ENCODE assay signal across 37 cellular contexts in genomic region chr4:123978637-123979036, GRCh38.
DNase-seq lines count a peak whose midpoint lies in the region; ATAC-seq, FAIRE-seq and TF ChIP-seq lines count a peak whose summit lies in the region.
"Had no signal": no experiment of that assay in that cellular context is flagged by ENCODE, and none has a peak within 500 bp of the region (broad histone marks: within the 10 kb centered on the region; RNA-seq: fewer than 3 reads in every experiment).

No MANE protein-coding gene starts in this region.

- H3K9me3 Mint-ChIP-seq in immature natural killer cell = peaks cover 0 to 5% (median 3%) of the 10 kb centered on the region in 6 donors
- H3K9me3 Mint-ChIP-seq in effector memory CD8-positive, alpha-beta T cell = no peaks in the 10 kb centered on the region
- H3K9me3 Mint-ChIP-seq: CD4-positive, alpha-beta T cell had no signal

- whole genome bisulfite sequencing in HepG2 (ENCODE audit: low lambda C conversion rate) = 0% methylated on average over 1 of the region's 1 CpG
- WGBS in right lobe of liver (ENCODE audit: insufficient coverage, low coverage, low lambda C conversion rate, missing lambda C conversion rate) = 33% methylated on average over 1 of the region's 1 CpG
- 0% methylated on average over 1 of the region's 1 CpG for whole genome bisulfite sequencing in K562 (ENCODE audit: insufficient coverage, low coverage, missing lambda C conversion rate)

- H4K20me1 ChIP-seq in HepG2 (ENCODE audit: insufficient read depth, low read length) (no peaks in the 10 kb centered on the region), K562 (replicated peaks; ENCODE audit: control insufficient read depth, insufficient read depth, low read length) (no peaks in the 10 kb centered on the region)
- H4K20me1 ChIP-seq: BLaER1; BLaER1 treated with 17β-estradiol and CSF1 and Interleukin-3, amounts not matched to agents 10 nM and 100 nM had no signal

- no peak for TF ChIP-seq EP300 in HepG2 (IDR thresholded peaks at IDR 0.05; ENCODE audit: low read depth in 2 of 2, low read length in 2 of 2)
- TF ChIP-seq EP300 in HepG2 (CRISPR knock-in tag; IDR thresholded peaks at IDR 0.05; ENCODE audit: borderline replicate concordance) = no peak
- no peak for TF ChIP-seq EP300 in K562 (IDR thresholded peaks at IDR 0.05; ENCODE audit: low read length)

- no peak for TF ChIP-seq POLR2A in HepG2 (IDR thresholded peaks at IDR 0.05; ENCODE audit: insufficient read depth in 1 of 2, low read depth in 2 of 2, low read length in 2 of 2)
- no peak for TF ChIP-seq POLR2A in right lobe of liver (IDR thresholded peaks at IDR 0.05)
- TF ChIP-seq POLR2A in K562 (conservative IDR thresholded peaks at IDR 0.05) = no peak

- peaks cover 19% of the 10 kb centered on the region for H3K4me1 ChIP-seq in HepG2 (ENCODE audit: insufficient read depth, low read length)
- no peaks in the 10 kb centered on the region for H3K4me1 ChIP-seq in right lobe of liver
- H3K4me1 ChIP-seq in HEK293 (ENCODE audit: control insufficient read depth, insufficient read depth, low read length) = no peaks in the 10 kb centered on the region
- no peaks in the 10 kb centered on the region for H3K4me1 ChIP-seq in K562 (replicated peaks in 1 of 2; ENCODE audit: control insufficient read depth in 2 of 2, insufficient read depth in 2 of 2, low read length in 2 of 2)
- H3K4me1 ChIP-seq: A549, BE2C had no signal

- H3K27me3 Mint-ChIP-seq in immature natural killer cell (ENCODE audit: low read depth in 3 of 3) = peaks cover 0 to 3% (median 0%) of the 10 kb centered on the region in 3 donors
- no peaks in the 10 kb centered on the region for H3K27me3 Mint-ChIP-seq in effector memory CD8-positive, alpha-beta T cell
- H3K27me3 Mint-ChIP-seq: B cell; CD4-positive, alpha-beta memory T cell; CD4-positive, alpha-beta T cell; CD4-positive, CD25-positive, alpha-beta regulatory T cell; CD8-positive, alpha-beta memory T cell had no signal

- intact Hi-C loops in HepG2 (cut with micrococcal nuclease; ENCODE audit: unreplicated experiment) (no loop called here), right lobe of liver (cut with DNase I) (no loop called here), K562 (cut with micrococcal nuclease) (no loop called here)

- H3K9me3 ChIP-seq in HepG2 (ENCODE audit: low read length) (no peaks in the 10 kb centered on the region), right lobe of liver (no peaks in the 10 kb centered on the region), HEK293 (ENCODE audit: control insufficient read depth, insufficient read depth, low read depth, low read length) (no peaks in the 10 kb centered on the region), K562 (replicated peaks; ENCODE audit: control insufficient read depth, insufficient read depth, low read depth, low read length) (peaks cover 2% of the 10 kb centered on the region; the same call in 1 of the 2 replicates)
- H3K9me3 ChIP-seq: A549, BE2C had no signal

- H3K4me3 ChIP-seq in HepG2 (replicated peaks in 1 of 3; ENCODE audit: insufficient read depth in 1 of 3, low read depth in 2 of 3, low read length in 3 of 3) (no peak overlapping the region), right lobe of liver (no peak overlapping the region), HEK293 (ENCODE audit: low read depth, low read length) (no peak overlapping the region), K562 (no peak overlapping the region)
- H3K4me3 ChIP-seq: A549; BLaER1; BLaER1 treated with 17β-estradiol and CSF1 and Interleukin-3, amounts not matched to agents 10 nM and 100 nM had no signal

- POLR2A ChIA-PET in HepG2 (lab: Yijun Ruan, JAX) = no interaction called here
- POLR2A ChIA-PET in HEK293 (lab: Yijun Ruan, JAX) = no interaction called here
- POLR2A ChIA-PET in K562 (lab: Yijun Ruan, JAX) = no interaction called here

- in situ Hi-C loops in HepG2 (cut with HindIII; ENCODE audit: extremely low pct_ligation_motif_present, low pct_unique_long_range_greater_than_20kb) (no loop called here), K562 (cut with MboI) (no loop called here)

- ATAC-seq in HepG2 (no peak), right lobe of liver (no peak), K562 (no peak)
- ATAC-seq in effector memory CD8-positive, alpha-beta T cell (replicated peaks) = no peak
- ATAC-seq: A549; CD8-positive, alpha-beta T cell had no signal

- no peak for TF ChIP-seq RAD21 in HepG2 (CRISPR knock-in tag; IDR thresholded peaks at IDR 0.05)
- TF ChIP-seq RAD21 in K562 (CRISPR knock-in tag; conservative IDR thresholded peaks at IDR 0.05 in 1 of 2, IDR thresholded peaks at IDR 0.05 in 1 of 2) = no peak

- FAIRE-seq in HepG2 (lab: Jason Lieb, UNC) (no peak), K562 (lab: Jason Lieb, UNC) (no peak), islet of Langerhans (lab: Jason Lieb, UNC) (peak; percentile 45)
- FAIRE-seq: A204.1, A549, D721Med had no signal

- H3K79me2 ChIP-seq in HepG2 (ENCODE audit: insufficient read depth, low read length) (no peaks in the 10 kb centered on the region), K562 (ENCODE audit: control insufficient read depth, insufficient read depth, low read length) (no peaks in the 10 kb centered on the region)

- H3K4me3 Mint-ChIP-seq in immature natural killer cell = no peak overlapping the region
- H3K4me3 Mint-ChIP-seq in effector memory CD8-positive, alpha-beta T cell = no peak overlapping the region
- H3K4me3 Mint-ChIP-seq: B cell; CD14-positive monocyte; CD4-positive, alpha-beta memory T cell; CD4-positive, alpha-beta T cell; CD4-positive, CD25-positive, alpha-beta regulatory T cell; CD8-positive, alpha-beta memory T cell; CD8-positive, alpha-beta T cell had no signal

- H3K36me3 ChIP-seq in HepG2 (replicated peaks in 1 of 2; ENCODE audit: control insufficient read depth in 1 of 2, insufficient read depth in 2 of 2, low read length in 2 of 2) (no peaks in the 10 kb centered on the region), right lobe of liver (no peaks in the 10 kb centered on the region), HEK293 (ENCODE audit: control insufficient read depth in 2 of 2, insufficient read depth in 1 of 2, low read length in 2 of 2) (no peaks in the 10 kb centered on the region), K562 (ENCODE audit: control insufficient read depth, insufficient read depth, low read length) (no peaks in the 10 kb centered on the region)
- H3K36me3 ChIP-seq: BE2C; BLaER1; BLaER1 treated with 17β-estradiol and CSF1 and Interleukin-3, amounts not matched to agents 10 nM and 100 nM had no signal

- H3K27ac Mint-ChIP-seq in immature natural killer cell = no peak overlapping the region
- H3K27ac Mint-ChIP-seq in effector memory CD8-positive, alpha-beta T cell = no peak overlapping the region
- H3K27ac Mint-ChIP-seq: B cell; CD14-positive monocyte; CD4-positive, alpha-beta memory T cell; CD4-positive, alpha-beta T cell; CD4-positive, CD25-positive, alpha-beta regulatory T cell; CD8-positive, alpha-beta memory T cell; CD8-positive, alpha-beta T cell had no signal

- H2AFZ ChIP-seq in HepG2 (ENCODE audit: low read length) = no peak overlapping the region
- H2AFZ ChIP-seq in K562 (ENCODE audit: low read depth, low read length) = no peak overlapping the region

- TF ChIP-seq CTCF in HepG2 (CRISPR knock-in tag; IDR thresholded peaks at IDR 0.05) = no peak
- TF ChIP-seq CTCF in right lobe of liver (IDR thresholded peaks at IDR 0.05) = no peak
- TF ChIP-seq CTCF in HEK293 (tag by site-specific recombination; IDR thresholded peaks at IDR 0.05) = no peak
- TF ChIP-seq CTCF in K562 (IDR thresholded peaks at IDR 0.05 in 2 of 3, conservative IDR thresholded peaks at IDR 0.05 in 1 of 3; ENCODE audit: insufficient read depth in 2 of 3, low read depth in 1 of 3, low read length in 3 of 3) = no peak

- CTCF ChIA-PET in HepG2 (lab: Yijun Ruan, JAX; ENCODE audit: low intra/inter-chr PET ratio, low total read pairs) = no interaction called here
- CTCF ChIA-PET in HEK293 (lab: Yijun Ruan, JAX) = no interaction called here
- CTCF ChIA-PET in K562 (lab: Yijun Ruan, JAX; ENCODE audit: low intra/inter-chr PET ratio) = no interaction called here

- no peaks in the 10 kb centered on the region for H3K36me3 Mint-ChIP-seq in immature natural killer cell
- no peaks in the 10 kb centered on the region for H3K36me3 Mint-ChIP-seq in effector memory CD8-positive, alpha-beta T cell (ENCODE audit: insufficient read depth)
- H3K36me3 Mint-ChIP-seq: CD14-positive monocyte; CD4-positive, alpha-beta memory T cell; CD4-positive, CD25-positive, alpha-beta regulatory T cell; CD8-positive, alpha-beta memory T cell; CD8-positive, alpha-beta T cell had no signal

- H3K27ac ChIP-seq in HepG2 (ENCODE audit: extremely low read length, insufficient read depth, low read length) (no peak overlapping the region), right lobe of liver (no peak overlapping the region), HEK293 (ENCODE audit: extremely low read depth, low read depth, low read length) (no peak overlapping the region), K562 (ENCODE audit: extremely low read depth, low read depth, low read length) (no peak overlapping the region)
- H3K27ac ChIP-seq: 22Rv1; A549; BLaER1; BLaER1 treated with 17β-estradiol and CSF1 and Interleukin-3, amounts not matched to agents 10 nM and 100 nM; C4-2B had no signal

- no peaks in the 10 kb centered on the region for H3K27me3 ChIP-seq in HepG2 (ENCODE audit: control insufficient read depth in 1 of 2, insufficient read depth in 2 of 2, low read length in 2 of 2)
- no peaks in the 10 kb centered on the region for H3K27me3 ChIP-seq in right lobe of liver
- H3K27me3 ChIP-seq in K562 (ENCODE audit: control insufficient read depth in 2 of 2, insufficient read depth in 2 of 2, low read length in 2 of 2) = no peaks in the 10 kb centered on the region
- H3K27me3 ChIP-seq: BE2C; BLaER1; BLaER1 treated with 17β-estradiol and CSF1 and Interleukin-3, amounts not matched to agents 10 nM and 100 nM had no signal

- H3K9ac ChIP-seq in HepG2 (ENCODE audit: insufficient read depth, low read depth, low read length) (no peak overlapping the region), K562 (ENCODE audit: insufficient read depth in 1 of 2, low read depth in 2 of 2, low read length in 2 of 2) (no peak overlapping the region)
- H3K9ac ChIP-seq: BLaER1; BLaER1 treated with 17β-estradiol and CSF1 and Interleukin-3, amounts not matched to agents 10 nM and 100 nM had no signal

- no peak for DNase-seq in HepG2 (ENCODE audit: low spot score)
- DNase-seq in right lobe of liver = no peak
- no peak for DNase-seq in K562 (ENCODE audit: extremely low read depth in 1 of 4, low spot score in 3 of 4)
- DNase-seq in immature natural killer cell = no peak
- DNase-seq in effector memory CD8-positive, alpha-beta T cell = no peak
- no peak for DNase-seq in activated effector memory CD4-positive, alpha-beta T cell treated with Interleukin-2 at 50 U/mL for 16 hours
- DNase-seq: 8988T; ACHN; AML-193; BE2C; C1 segment of cervical spinal cord; Caco-2; Calu3; CD4-positive, alpha-beta memory T cell; CD4-positive, alpha-beta T cell; CD4-positive, CD25-positive, alpha-beta regulatory T cell; CD8-positive, alpha-beta memory T cell; CD8-positive, alpha-beta T cell; COR-L47; DMS 273 treated with DMSO at 0.1 percent for 48 hours; DMS153; DMS53; DMS79; DMS79 treated with DMSO at 0.1 percent for 48 hours; DND-41; EL had no signal

- no peaks in the 10 kb centered on the region for H3K9me1 ChIP-seq in K562 (ENCODE audit: control insufficient read depth, insufficient read depth, low read length)

- H3K4me1 Mint-ChIP-seq in immature natural killer cell = no peaks in the 10 kb centered on the region
- H3K4me1 Mint-ChIP-seq in effector memory CD8-positive, alpha-beta T cell (ENCODE audit: low read depth in 2 of 2) = no peaks in the 10 kb centered on the region
- H3K4me1 Mint-ChIP-seq: CD14-positive monocyte; CD4-positive, alpha-beta memory T cell; CD4-positive, CD25-positive, alpha-beta regulatory T cell; CD8-positive, alpha-beta memory T cell had no signal

- H3K4me2 ChIP-seq in HepG2 (ENCODE audit: low read depth, low read length) = no peak overlapping the region
- H3K4me2 ChIP-seq in K562 (ENCODE audit: insufficient read depth, low read length) = no peak overlapping the region
- H3K4me2 ChIP-seq: A549; BLaER1; BLaER1 treated with 17β-estradiol and CSF1 and Interleukin-3, amounts not matched to agents 10 nM and 100 nM had no signal

- BruUV-seq in HepG2 (replicated peaks; lab: Mats Ljungman, UMichigan) = no TSS peak
- no TSS peak for BruUV-seq in K562 (replicated peaks; lab: Mats Ljungman, UMichigan)

Comparison
In these comparisons a context has a peak if more than half of its experiments do, and no peak if none do; other contexts are left out.
1. Of the 241 proteins assayed by ChIP-seq in both HepG2 and K562: peak only in HepG2: ZNF354B; only in K562: none; in both: none; in neither: 240.